In genomic region chr20:62830251-62830650, GRCh38 we compare ENCODE assay signal across 16 cellular contexts. TPM values are rescaled to one million over a fixed set of nuclear protein-coding genes. Genes with fewer than 3 reads are reported as not detected.
A peak's percentile ranks its signal among the peaks of the same experiment; 100 is the strongest.
DNase-seq lines count a peak whose midpoint lies in the region; ATAC-seq and TF ChIP-seq lines count a peak whose summit lies in the region.
"Had no signal": no experiment of that assay in that cellular context is flagged by ENCODE, and none has a peak within 500 bp of the region (broad histone marks: within the 10 kb centered on the region; RNA-seq: fewer than 3 reads in every experiment).

No MANE protein-coding gene starts in this region.

- no peaks in the 10 kb centered on the region for H3K9me3 Mint-ChIP-seq in endothelial cell (ENCODE audit: unreplicated experiment)
- H3K9me3 Mint-ChIP-seq: CD4-positive, alpha-beta T cell; IgD-negative memory B cell had no signal

- peak overlapping the region; percentile 95 for H3K4me2 ChIP-seq in BLaER1

- intact Hi-C loops in Right ventricle myocardium inferior (cut with DNase I), result no loop called here

- H3K27me3 ChIP-seq in right atrium auricular region (no peaks in the 10 kb centered on the region), BLaER1 (no peaks in the 10 kb centered on the region)

- peaks cover 7% of the 10 kb centered on the region for H3K27me3 Mint-ChIP-seq in endothelial cell (ENCODE audit: unreplicated experiment)
- H3K27me3 Mint-ChIP-seq: CD4-positive, alpha-beta T cell had no signal

- H3K9ac ChIP-seq in BLaER1, result peak overlapping the region; percentile 89

- no peak for ATAC-seq in Right ventricle myocardium inferior
- ATAC-seq: HepG2 had no signal

- H3K4me3 Mint-ChIP-seq in endothelial cell (ENCODE audit: unreplicated experiment), result no peak overlapping the region
- H3K4me3 Mint-ChIP-seq: CD4-positive, alpha-beta T cell; H9 had no signal

- no peaks in the 10 kb centered on the region for H3K36me3 Mint-ChIP-seq in endothelial cell (ENCODE audit: low read depth, unreplicated experiment)
- H3K36me3 Mint-ChIP-seq: IgD-negative memory B cell had no signal

- H3K4me3 ChIP-seq in right atrium auricular region (no peak overlapping the region), BLaER1 (peak overlapping the region; percentile 67)

- no peaks in the 10 kb centered on the region for H3K4me1 Mint-ChIP-seq in endothelial cell (ENCODE audit: unreplicated experiment)

- no peak overlapping the region for H3K27ac Mint-ChIP-seq in endothelial cell (ENCODE audit: unreplicated experiment)
- H3K27ac Mint-ChIP-seq: CD4-positive, alpha-beta T cell; H9; IgD-negative memory B cell had no signal

- TF ChIP-seq CTCF in right atrium auricular region (IDR thresholded peaks at IDR 0.05) (no peak), GM20000 (IDR thresholded peaks at IDR 0.05; ENCODE audit: extremely low read depth, missing control alignments) (no peak), endothelial cell (IDR thresholded peaks at IDR 0.05; ENCODE audit: unreplicated experiment) (no peak)

- DNase-seq in Right ventricle myocardium inferior (ENCODE audit: missing footprints) (peak; percentile 22), right atrium auricular region (ENCODE audit: low spot score) (no peak), GM20000 (ENCODE audit: low spot score) (peak; percentile 16), endothelial cell (ENCODE audit: low spot score) (peak; percentile 2), NCI-H2029 treated with DMSO at 0.1 percent for 48 hours (lab: John Stamatoyannopoulos, UW) (no peak), NCI-H2081 treated with DMSO at 0.1 percent for 48 hours (lab: John Stamatoyannopoulos, UW) (no peak), NCI-H2107 (lab: John Stamatoyannopoulos, UW) (no peak)
- DNase-seq: 8988T; C1 segment of cervical spinal cord; CD4-positive, alpha-beta T cell; GOT3; H9 had no signal

- H3K9me3 ChIP-seq in right atrium auricular region (no peaks in the 10 kb centered on the region), BLaER1 (no peaks in the 10 kb centered on the region)
- H3K9me3 ChIP-seq: Caco-2 had no signal

- no peaks in the 10 kb centered on the region for H3K36me3 ChIP-seq in right atrium auricular region
- H3K36me3 ChIP-seq in BLaER1, result peaks cover 24% of the 10 kb centered on the region; the same call in 1 of the 2 replicates

- peaks cover 10% of the 10 kb centered on the region for H4K20me1 ChIP-seq in BLaER1

- H3K27ac ChIP-seq in right atrium auricular region (no peak overlapping the region), BLaER1 (peak overlapping the region; percentile 97)

- peaks cover 0 to 6% of the 10 kb centered on the region in 2 donors for H3K4me1 ChIP-seq in right atrium auricular region
- H3K4me1 ChIP-seq in BLaER1, result peaks cover 98% of the 10 kb centered on the region

RNA-seq across cellular contexts. Expression of gene COL9A3, which starts 13.4 kb away (rescaled TPM):
- total RNA-seq in Right ventricle myocardium inferior (5.5 TPM), right atrium auricular region (1 to 10 TPM; 4.2 to 5.7 TPM), endothelial cell (ENCODE audit: unreplicated experiment) (1.8 TPM)
- total RNA-seq: CD4-positive, alpha-beta T cell had no signal

RNA-seq across cellular contexts. Expression of gene OGFR, which starts 25.6 kb away (rescaled TPM):
- total RNA-seq in Right ventricle myocardium inferior (22.5 TPM), right atrium auricular region (10 to 100 TPM; 17.3 to 31.2 TPM), endothelial cell (ENCODE audit: unreplicated experiment) (27.6 TPM)

RNA-seq across cellular contexts. Expression of gene TCFL5, which starts 31.4 kb away (rescaled TPM):
- total RNA-seq in Right ventricle myocardium inferior (6.0 TPM), right atrium auricular region (1 to 10 TPM; 4.8 to 6.4 TPM), endothelial cell (ENCODE audit: unreplicated experiment) (30.9 TPM)

RNA-seq across cellular contexts. Expression of gene MRGBP, which starts 34.0 kb away (rescaled TPM):
- 10.0 TPM for total RNA-seq in Right ventricle myocardium inferior
- 10 to 100 TPM in 1 of 2 donors, 1 to 10 TPM in 1; 8.4 to 11.1 TPM for total RNA-seq in right atrium auricular region
- 10.9 TPM for total RNA-seq in endothelial cell (ENCODE audit: unreplicated experiment)

Comparison
In these comparisons a context has a peak if more than half of its experiments do, and no peak if none do; other contexts are left out.
1. DNase-seq: peak in Right ventricle myocardium inferior (single experiment), GM20000 (single experiment) and endothelial cell (single experiment); none in right atrium auricular region (single experiment), NCI-H2029 treated with DMSO at 0.1 percent for 48 hours (single experiment), NCI-H2081 treated with DMSO at 0.1 percent for 48 hours (single experiment) and NCI-H2107 (single experiment).